Comparison of ENCODE assay signal across 9 cellular contexts in genomic region chr5:55062039-55062779, GRCh38. TPM values are rescaled to one million over a fixed set of nuclear protein-coding genes. Genes with fewer than 3 reads are reported as not detected.
DNase-seq lines count a peak whose midpoint lies in the region; ATAC-seq and TF ChIP-seq lines count a peak whose summit lies in the region.
"Had no signal": no experiment of that assay in that cellular context is flagged by ENCODE, and none has a peak within 500 bp of the region (broad histone marks: within the 10 kb centered on the region; RNA-seq: fewer than 3 reads in every experiment).

No MANE protein-coding gene starts in this region.

- ATAC-seq in HG02885 (IDR thresholded peaks at IDR 0.05; ENCODE audit: poor library complexity, unreplicated experiment): peak; percentile 62

- DNase-seq in T-helper 22 cell (ENCODE audit: low read depth): peak; percentile 3
- DNase-seq in activated naive CD4-positive, alpha-beta T cell treated with anti-CD3 and anti-CD28 coated beads for 36 hours: peak; percentile 83
- peak; percentile 29 for DNase-seq in stimulated activated CD4-positive, alpha-beta T cell treated with anti-CD3 and anti-CD28 coated beads, Interleukin-4, amount 100 ng/mL, for 1 hour
- DNase-seq in NCI-H1048 (lab: John Stamatoyannopoulos, UW): no peak
- DNase-seq in medulla oblongata (ENCODE audit: extremely low spot score): no peak
- DNase-seq in type B pancreatic cell (ENCODE audit: extremely low spot score, unreplicated experiment): no peak
- DNase-seq in SIG-M5 treated with dmso at 0.1 percent for 504 hours (lab: John Stamatoyannopoulos, UW; ENCODE audit: unreplicated experiment): no peak

- no peaks in the 10 kb centered on the region for H3K36me3 Mint-ChIP-seq in activated naive CD4-positive, alpha-beta T cell treated with anti-CD3 and anti-CD28 coated beads for 36 hours (ENCODE audit: low read depth)
- H3K36me3 Mint-ChIP-seq in type B pancreatic cell: no peaks in the 10 kb centered on the region

- intact Hi-C loops in activated naive CD4-positive, alpha-beta T cell treated with anti-CD3 and anti-CD28 coated beads for 36 hours (cut with micrococcal nuclease): loop anchor here (1.0 kb wide), 3 partner anchors 10 to 38 kb away; partner anchors contain the start of gene GZMK

- no peaks in the 10 kb centered on the region for H3K27me3 Mint-ChIP-seq in activated naive CD4-positive, alpha-beta T cell treated with anti-CD3 and anti-CD28 coated beads for 36 hours (ENCODE audit: low read depth)
- H3K27me3 Mint-ChIP-seq in type B pancreatic cell: peaks cover 4% of the 10 kb centered on the region

- peak overlapping the region; percentile 46 for H3K27ac Mint-ChIP-seq in activated naive CD4-positive, alpha-beta T cell treated with anti-CD3 and anti-CD28 coated beads for 36 hours
- H3K27ac Mint-ChIP-seq in type B pancreatic cell: no peak overlapping the region

- CTCF ChIA-PET in activated naive CD4-positive, alpha-beta T cell treated with anti-CD3 and anti-CD28 coated beads for 36 hours (lab: Charles Lee): interaction anchor here (0.8 to 1.8 kb wide), 8 partner anchors 9 to 156 kb away, joined by 3 to 6 read pairs (median 4); no protein-coding TSS in a partner anchor

- TF ChIP-seq CTCF in type B pancreatic cell (conservative IDR thresholded peaks at IDR 0.05): no peak

- H3K9me3 Mint-ChIP-seq in activated naive CD4-positive, alpha-beta T cell treated with anti-CD3 and anti-CD28 coated beads for 36 hours: no peaks in the 10 kb centered on the region
- no peaks in the 10 kb centered on the region for H3K9me3 Mint-ChIP-seq in type B pancreatic cell

- peaks cover 41% of the 10 kb centered on the region for H3K4me1 Mint-ChIP-seq in activated naive CD4-positive, alpha-beta T cell treated with anti-CD3 and anti-CD28 coated beads for 36 hours (ENCODE audit: low read depth)
- peaks cover 4% of the 10 kb centered on the region for H3K4me1 Mint-ChIP-seq in type B pancreatic cell (ENCODE audit: unreplicated experiment)

- H3K4me3 Mint-ChIP-seq in activated naive CD4-positive, alpha-beta T cell treated with anti-CD3 and anti-CD28 coated beads for 36 hours: peak overlapping the region; percentile 51
- no peak overlapping the region for H3K4me3 Mint-ChIP-seq in type B pancreatic cell

RNA-seq across cellular contexts. Expression of gene GZMK, which starts 38.2 kb away (rescaled TPM):
- not detected for total RNA-seq in activated naive CD4-positive, alpha-beta T cell treated with anti-CD3 and anti-CD28 coated beads for 36 hours
- total RNA-seq in type B pancreatic cell (ENCODE audit: low replicate concordance): not detected in 2 replicates
- total RNA-seq: OCI-LY7 had no signal

RNA-seq across cellular contexts. Expression of gene GZMA, which starts 40.2 kb away (rescaled TPM):
- under 1 TPM in 1 of 2 experiments, not detected in 1; 0.24 TPM for total RNA-seq in activated naive CD4-positive, alpha-beta T cell treated with anti-CD3 and anti-CD28 coated beads for 36 hours
- total RNA-seq in type B pancreatic cell (ENCODE audit: low replicate concordance): not detected in 2 replicates
- total RNA-seq: OCI-LY7 had no signal

Comparison
In these comparisons a context has a peak if more than half of its experiments do, and no peak if none do; other contexts are left out.
1. DNase-seq: peak in T-helper 22 cell (single experiment), activated naive CD4-positive, alpha-beta T cell treated with anti-CD3 and anti-CD28 coated beads for 36 hours (single experiment) and stimulated activated CD4-positive, alpha-beta T cell treated with anti-CD3 and anti-CD28 coated beads, Interleukin-4, amount 100 ng/mL, for 1 hour (single experiment); none in NCI-H1048 (single experiment), medulla oblongata (single experiment), type B pancreatic cell (single experiment) and SIG-M5 treated with dmso at 0.1 percent for 504 hours (single experiment).